Comparison of ENCODE assay signal across 1 cellular context in genomic region chr12:19410211-19410610, GRCh38.
TF ChIP-seq lines count a peak whose summit lies in the region.

No MANE protein-coding gene starts in this region.

TF ChIP-seq in H1, 55 proteins besides CTCF, POLR2A, EP300 and RAD21:
- TF ChIP-seq BCL11A (IDR thresholded peaks at IDR 0.05; ENCODE audit: low read depth in 2 of 2, low read length in 2 of 2) (no peak), EZH2 (IDR thresholded peaks at IDR 0.05; ENCODE audit: low read depth, low read length, severe bottlenecking) (no peak), CHD1 (IDR thresholded peaks at IDR 0.05; ENCODE audit: low read depth, low read length) (no peak), SIX5 (IDR thresholded peaks at IDR 0.05; ENCODE audit: low read depth, low read length) (no peak), RFX5 (IDR thresholded peaks at IDR 0.05; ENCODE audit: borderline replicate concordance, low read depth, low read length) (no peak), MAFK (IDR thresholded peaks at IDR 0.05; ENCODE audit: low read depth, low read length) (no peak), TCF12 (IDR thresholded peaks at IDR 0.05; ENCODE audit: low read depth, low read length) (no peak), EGR1 (IDR thresholded peaks at IDR 0.05; ENCODE audit: borderline replicate concordance, low read depth, low read length) (no peak), RXRA (IDR thresholded peaks at IDR 0.05; ENCODE audit: insufficient read depth, low read depth, low read length) (no peak)
